9 cellular contexts compared by ENCODE assay signal in the genomic region with DNA sequence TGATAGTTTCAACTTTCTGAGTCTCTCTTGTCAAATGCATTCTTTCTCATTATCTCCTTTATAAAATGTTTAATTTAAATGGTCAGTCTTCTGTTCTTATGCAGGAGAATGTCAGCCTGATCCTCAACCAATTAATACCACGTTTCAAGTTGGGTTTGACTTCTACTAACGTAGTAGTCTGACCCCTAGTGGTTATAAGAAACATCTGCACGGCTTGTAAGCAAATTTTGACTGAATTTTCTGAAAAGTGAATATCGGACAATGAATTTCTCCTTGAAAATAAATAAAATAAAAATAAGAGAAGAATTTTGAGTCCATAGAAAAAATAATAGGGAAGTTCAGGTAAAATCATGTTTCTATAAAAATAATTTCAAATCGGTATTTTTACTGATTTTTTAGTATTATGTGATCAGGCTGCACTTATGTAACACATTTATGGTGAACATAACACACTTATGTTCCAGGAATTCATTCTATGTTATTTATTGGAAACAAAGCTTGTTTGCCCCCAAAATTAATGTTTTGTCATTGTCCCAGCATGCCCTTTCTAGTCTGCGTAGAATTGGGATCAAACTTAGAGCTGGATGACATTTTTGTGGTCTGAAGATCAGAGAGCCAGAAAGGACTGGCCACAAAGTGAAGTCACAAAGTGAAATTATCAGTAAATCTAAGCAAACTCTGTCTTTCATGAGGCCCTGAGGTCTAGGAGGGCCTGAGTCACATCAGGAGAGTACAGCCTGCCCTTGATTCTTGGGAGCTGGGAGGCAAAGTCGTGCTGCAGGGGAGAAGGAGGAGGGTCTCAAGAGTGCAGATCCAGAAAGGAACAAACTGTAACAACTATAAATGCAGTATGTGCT.
DNase-seq lines count a peak whose midpoint lies in the region; ATAC-seq and TF ChIP-seq lines count a peak whose summit lies in the region.
"Had no signal": no experiment of that assay in that cellular context is flagged by ENCODE, and none has a peak within 500 bp of the region (broad histone marks: within the 10 kb centered on the region; RNA-seq: fewer than 3 reads in every experiment).

No MANE protein-coding gene starts in this region.

- no peak for ATAC-seq in activated T-cell treated with anti-CD3 and anti-CD28 coated beads, Interleukin-2, amount 50 U/mL, for 4 hours

- peaks cover 2% of the 10 kb centered on the region for H3K27me3 Mint-ChIP-seq in activated CD4-positive, alpha-beta T cell treated with anti-CD3 and anti-CD28 coated beads, Interleukin-2, amount 10 ng/mL, durations not matched to agents 24 days and 14 days
- peaks cover 9% of the 10 kb centered on the region for H3K27me3 Mint-ChIP-seq in activated T-cell treated with anti-CD3 and anti-CD28 coated beads, Interleukin-2, amount 50 U/mL, for 4 hours (ENCODE audit: low read depth)

- no peaks in the 10 kb centered on the region for H4K20me1 ChIP-seq in osteoblast (ENCODE audit: insufficient read depth, low read length)
- H4K20me1 ChIP-seq: BLaER1 treated with 17β-estradiol and CSF1 and Interleukin-3, amounts not matched to agents 10 nM and 100 nM had no signal

- no peaks in the 10 kb centered on the region for H3K79me2 ChIP-seq in osteoblast (ENCODE audit: insufficient read depth, low read length)

- H3K4me3 Mint-ChIP-seq in activated CD4-positive, alpha-beta T cell treated with anti-CD3 and anti-CD28 coated beads, Interleukin-2, amount 10 ng/mL, durations not matched to agents 24 days and 14 days = no peak overlapping the region
- H3K4me3 Mint-ChIP-seq in activated T-cell treated with anti-CD3 and anti-CD28 coated beads, Interleukin-2, amount 50 U/mL, for 4 hours = no peak overlapping the region

- no peaks in the 10 kb centered on the region for H3K27me3 ChIP-seq in osteoblast (ENCODE audit: insufficient read depth, low read length)
- H3K27me3 ChIP-seq: BLaER1 treated with 17β-estradiol and CSF1 and Interleukin-3, amounts not matched to agents 10 nM and 100 nM had no signal

- no peaks in the 10 kb centered on the region for H3K9me3 ChIP-seq in osteoblast (ENCODE audit: low read depth, low read length)
- H3K9me3 ChIP-seq: BLaER1 treated with 17β-estradiol and CSF1 and Interleukin-3, amounts not matched to agents 10 nM and 100 nM had no signal

- H3K9me3 Mint-ChIP-seq in activated CD4-positive, alpha-beta T cell treated with anti-CD3 and anti-CD28 coated beads, Interleukin-2, amount 10 ng/mL, durations not matched to agents 24 days and 14 days = no peaks in the 10 kb centered on the region
- H3K9me3 Mint-ChIP-seq in activated T-cell treated with anti-CD3 and anti-CD28 coated beads, Interleukin-2, amount 50 U/mL, for 4 hours = no peaks in the 10 kb centered on the region

- TF ChIP-seq CTCF in epithelial cell of proximal tubule (conservative IDR thresholded peaks at IDR 0.05; ENCODE audit: low read depth, low read length) (peak; percentile 78), osteoblast (IDR thresholded peaks at IDR 0.05; ENCODE audit: extremely low read depth, low read depth, low read length) (peak; percentile 74)

- no peaks in the 10 kb centered on the region for H3K4me1 Mint-ChIP-seq in activated CD4-positive, alpha-beta T cell treated with anti-CD3 and anti-CD28 coated beads, Interleukin-2, amount 10 ng/mL, durations not matched to agents 24 days and 14 days
- H3K4me1 Mint-ChIP-seq in activated T-cell treated with anti-CD3 and anti-CD28 coated beads, Interleukin-2, amount 50 U/mL, for 4 hours (ENCODE audit: low read depth) = no peaks in the 10 kb centered on the region

- no peak overlapping the region for H3K27ac ChIP-seq in osteoblast (ENCODE audit: low read depth, low read length)
- H3K27ac ChIP-seq: BLaER1 treated with 17β-estradiol and CSF1 and Interleukin-3, amounts not matched to agents 10 nM and 100 nM had no signal

- no peak overlapping the region for H3K27ac Mint-ChIP-seq in activated CD4-positive, alpha-beta T cell treated with anti-CD3 and anti-CD28 coated beads, Interleukin-2, amount 10 ng/mL, durations not matched to agents 24 days and 14 days

- no peaks in the 10 kb centered on the region for H3K36me3 Mint-ChIP-seq in activated CD4-positive, alpha-beta T cell treated with anti-CD3 and anti-CD28 coated beads, Interleukin-2, amount 10 ng/mL, durations not matched to agents 24 days and 14 days (ENCODE audit: low read depth)
- H3K36me3 Mint-ChIP-seq in activated T-cell treated with anti-CD3 and anti-CD28 coated beads, Interleukin-2, amount 50 U/mL, for 4 hours (ENCODE audit: insufficient read depth) = no peaks in the 10 kb centered on the region

- DNase-seq in activated CD4-positive, alpha-beta T cell treated with anti-CD3 and anti-CD28 coated beads, Interleukin-2, amount 10 ng/mL, durations not matched to agents 24 days and 14 days = peak; percentile 55
- no peak for DNase-seq in activated CD4-positive, alpha-beta T cell treated with anti-CD3 and anti-CD28 coated beads, Interleukin-2, amount 50 U/mL, for 48 hours
- DNase-seq in M059J (ENCODE audit: low read depth) (peak; percentile 41), RPMI7951 (ENCODE audit: low read depth) (peak; percentile 88), epithelial cell of proximal tubule (ENCODE audit: low read depth) (no peak), osteoblast (ENCODE audit: insufficient read length, low spot score, missing footprints) (peak; percentile 44), KG1 (lab: John Stamatoyannopoulos, UW) (no peak)
- no peak for DNase-seq in activated T-cell treated with anti-CD3 and anti-CD28 coated beads, Interleukin-2, amount 50 U/mL, for 4 hours

- H3K4me2 ChIP-seq in osteoblast (ENCODE audit: insufficient read depth, low read length) = no peak overlapping the region
- H3K4me2 ChIP-seq: BLaER1 treated with 17β-estradiol and CSF1 and Interleukin-3, amounts not matched to agents 10 nM and 100 nM had no signal

- intact Hi-C loops in activated CD4-positive, alpha-beta T cell treated with anti-CD3 and anti-CD28 coated beads, Interleukin-2, amount 10 ng/mL, durations not matched to agents 24 days and 14 days (cut with micrococcal nuclease) = loop anchor here (5.0 kb wide), 2 partner anchors 344 to 669 kb away; no protein-coding TSS in a partner anchor

- H3K4me3 ChIP-seq in epithelial cell of proximal tubule (ENCODE audit: low read depth, low read length) (no peak overlapping the region), osteoblast (ENCODE audit: insufficient read depth, low read length) (no peak overlapping the region)
- H3K4me3 ChIP-seq: BLaER1 treated with 17β-estradiol and CSF1 and Interleukin-3, amounts not matched to agents 10 nM and 100 nM had no signal

- peaks cover 3% of the 10 kb centered on the region for H3K4me1 ChIP-seq in osteoblast (ENCODE audit: insufficient read depth, low read length)

- H2AFZ ChIP-seq in osteoblast (ENCODE audit: low read length) = peak overlapping the region; percentile 11

- H3K36me3 ChIP-seq in osteoblast (ENCODE audit: insufficient read depth, low read length) = no peaks in the 10 kb centered on the region
- H3K36me3 ChIP-seq: BLaER1 treated with 17β-estradiol and CSF1 and Interleukin-3, amounts not matched to agents 10 nM and 100 nM had no signal

Comparison
In these comparisons a context has a peak if more than half of its experiments do, and no peak if none do; other contexts are left out.
1. DNase-seq: peak in activated CD4-positive, alpha-beta T cell treated with anti-CD3 and anti-CD28 coated beads, Interleukin-2, amount 10 ng/mL, durations not matched to agents 24 days and 14 days (single experiment), M059J (single experiment), RPMI7951 (single experiment) and osteoblast (single experiment); none in activated CD4-positive, alpha-beta T cell treated with anti-CD3 and anti-CD28 coated beads, Interleukin-2, amount 50 U/mL, for 48 hours (0 of 2), epithelial cell of proximal tubule (single experiment), activated T-cell treated with anti-CD3 and anti-CD28 coated beads, Interleukin-2, amount 50 U/mL, for 4 hours (single experiment) and KG1 (single experiment).